Comparison of ENCODE assay signal across 12 cellular contexts in genomic region chr22:17563936-17564391, GRCh38. TPM values are rescaled to one million over a fixed set of nuclear protein-coding genes. Genes with fewer than 3 reads are reported as not detected.
DNase-seq lines count a peak whose midpoint lies in the region; TF ChIP-seq lines count a peak whose summit lies in the region.
"Had no signal": no experiment of that assay in that cellular context is flagged by ENCODE, and none has a peak within 500 bp of the region (broad histone marks: within the 10 kb centered on the region; RNA-seq: fewer than 3 reads in every experiment).

No MANE protein-coding gene starts in this region.

- H4K8ac ChIP-seq in mesenchymal stem cell (ENCODE audit: low read length), result no peak overlapping the region

- H3K4me3 Mint-ChIP-seq in T-helper 2 cell treated with Interferon-gamma antibody and Interleukin-4, amounts not matched to agents 5 μg/mL and 100 μg/mL, for 36 hours, result no peak overlapping the region
- H3K4me3 Mint-ChIP-seq: activated CD8-positive, alpha-beta memory T cell treated with anti-CD3 and anti-CD28 coated beads, Interleukin-2, amount 10 ng/mL, durations not matched to agents 7 days and 5 days; IgD-negative memory B cell; stimulated activated naive CD8-positive, alpha-beta T cell treated with anti-CD3 and anti-CD28 coated beads, Interleukin-15, amount 100 ng/mL, for 72 hours had no signal

- no peak overlapping the region for H3K27ac Mint-ChIP-seq in T-helper 2 cell treated with Interferon-gamma antibody and Interleukin-4, amounts not matched to agents 5 μg/mL and 100 μg/mL, for 36 hours
- H3K27ac Mint-ChIP-seq: activated CD8-positive, alpha-beta memory T cell treated with anti-CD3 and anti-CD28 coated beads, Interleukin-2, amount 10 ng/mL, durations not matched to agents 7 days and 5 days; IgD-negative memory B cell; stimulated activated naive CD8-positive, alpha-beta T cell treated with anti-CD3 and anti-CD28 coated beads, Interleukin-15, amount 100 ng/mL, for 72 hours had no signal

- H3K4me1 ChIP-seq in esophagus squamous epithelium (peaks cover 0 to 8% (median 0%) of the 10 kb centered on the region in 3 donors), mesenchymal stem cell (ENCODE audit: control insufficient read depth, insufficient read depth, low read depth, low read length) (peaks cover 14% of the 10 kb centered on the region), tibial artery (peaks cover 0 to 22% (median 10%) of the 10 kb centered on the region in 4 donors)

- H4K91ac ChIP-seq in mesenchymal stem cell (ENCODE audit: low read length), result no peak overlapping the region

- H2BK12ac ChIP-seq in mesenchymal stem cell (ENCODE audit: low read length in 2 of 2), result no peak overlapping the region

- peak; percentile 30 for DNase-seq in DMS 273 (lab: John Stamatoyannopoulos, UW; ENCODE audit: unreplicated experiment)
- DNase-seq in DMS 273 treated with DMSO at 0.1 percent for 48 hours (lab: John Stamatoyannopoulos, UW), result no peak
- no peak for DNase-seq in esophagus squamous epithelium (lab: John Stamatoyannopoulos, UW)
- DNase-seq in mesenchymal stem cell, result no peak
- DNase-seq in tibial artery, result peak in 1 of 2 donors; percentile 35
- no peak for DNase-seq in GOT3 (lab: John Stamatoyannopoulos, UW)
- DNase-seq in T-helper 2 cell treated with Interferon-gamma antibody and Interleukin-4, amounts not matched to agents 5 μg/mL and 100 μg/mL, for 36 hours (ENCODE audit: low spot score), result no peak
- DNase-seq in NOMO-1 (lab: John Stamatoyannopoulos, UW; ENCODE audit: unreplicated experiment in 2 of 2), result no peak
- DNase-seq: activated CD8-positive, alpha-beta memory T cell treated with anti-CD3 and anti-CD28 coated beads, Interleukin-2, amount 10 ng/mL, durations not matched to agents 7 days and 5 days; stimulated activated naive CD8-positive, alpha-beta T cell treated with anti-CD3 and anti-CD28 coated beads, Interleukin-15, amount 100 ng/mL, for 72 hours had no signal

- peak overlapping the region; percentile 5 for H3K9ac ChIP-seq in mesenchymal stem cell (ENCODE audit: low read length)

- TF ChIP-seq CTCF in esophagus squamous epithelium (IDR thresholded peaks at IDR 0.05), result no peak
- no peak for TF ChIP-seq CTCF in tibial artery (IDR thresholded peaks at IDR 0.05)

- intact Hi-C loops in esophagus squamous epithelium (cut with DNase I) (no loop called here), tibial artery (cut with DNase I; ENCODE audit: low total_unique reads) (no loop called here)

- H2AFZ ChIP-seq in mesenchymal stem cell (ENCODE audit: low read depth, low read length), result no peak overlapping the region

- no peak overlapping the region for H2BK5ac ChIP-seq in mesenchymal stem cell (ENCODE audit: low read depth, low read length, poor library complexity, severe bottlenecking)

- H3K27me3 Mint-ChIP-seq in T-helper 2 cell treated with Interferon-gamma antibody and Interleukin-4, amounts not matched to agents 5 μg/mL and 100 μg/mL, for 36 hours (ENCODE audit: low read depth), result peaks cover 2% of the 10 kb centered on the region

- peak overlapping the region; percentile 74 for H2AK5ac ChIP-seq in mesenchymal stem cell (ENCODE audit: low read length, severe bottlenecking)

- H3K9me3 Mint-ChIP-seq in T-helper 2 cell treated with Interferon-gamma antibody and Interleukin-4, amounts not matched to agents 5 μg/mL and 100 μg/mL, for 36 hours, result no peaks in the 10 kb centered on the region
- H3K9me3 Mint-ChIP-seq: IgD-negative memory B cell; stimulated activated naive CD8-positive, alpha-beta T cell treated with anti-CD3 and anti-CD28 coated beads, Interleukin-15, amount 100 ng/mL, for 72 hours had no signal

- H3K27ac ChIP-seq in esophagus squamous epithelium (peak overlapping the region in 3 of 4 donors; percentile 47 to 70 (median 55)), mesenchymal stem cell (ENCODE audit: low read length, poor library complexity, severe bottlenecking) (no peak overlapping the region), tibial artery (peak overlapping the region; percentile 58 to 59)
- H3K27ac ChIP-seq: 22Rv1 had no signal

- H3K4ac ChIP-seq in mesenchymal stem cell (ENCODE audit: low read depth in 1 of 2, low read length in 2 of 2), result no peak overlapping the region

- 81 to 83% methylated on average over 10 to 11 of the region's 11 CpGs for WGBS in esophagus squamous epithelium, 2 donors
- WGBS in mesenchymal stem cell, result 94% methylated on average over 11 of the region's 11 CpGs

- H3K4me1 Mint-ChIP-seq in T-helper 2 cell treated with Interferon-gamma antibody and Interleukin-4, amounts not matched to agents 5 μg/mL and 100 μg/mL, for 36 hours (ENCODE audit: low read depth), result no peaks in the 10 kb centered on the region
- H3K4me1 Mint-ChIP-seq: activated CD8-positive, alpha-beta memory T cell treated with anti-CD3 and anti-CD28 coated beads, Interleukin-2, amount 10 ng/mL, durations not matched to agents 7 days and 5 days; IgD-negative memory B cell; stimulated activated naive CD8-positive, alpha-beta T cell treated with anti-CD3 and anti-CD28 coated beads, Interleukin-15, amount 100 ng/mL, for 72 hours had no signal

- no peak for TF ChIP-seq POLR2A in esophagus squamous epithelium (IDR thresholded peaks at IDR 0.05)

- H3K36me3 ChIP-seq in esophagus squamous epithelium (no peaks in the 10 kb centered on the region), mesenchymal stem cell (ENCODE audit: control insufficient read depth in 1 of 2, insufficient read depth in 2 of 2, low read depth in 1 of 2, low read length in 2 of 2) (no peaks in the 10 kb centered on the region), tibial artery (no peaks in the 10 kb centered on the region)

- H3K18ac ChIP-seq in mesenchymal stem cell (ENCODE audit: low read depth in 1 of 2, low read length in 2 of 2), result no peak overlapping the region

- H2BK15ac ChIP-seq in mesenchymal stem cell (ENCODE audit: low read depth, poor library complexity, severe bottlenecking), result no peak overlapping the region

- peak overlapping the region in 1 of 2 experiments; percentile 32 for H3K23ac ChIP-seq in mesenchymal stem cell (ENCODE audit: low read length in 2 of 2)

- no peak overlapping the region for H2BK120ac ChIP-seq in mesenchymal stem cell (ENCODE audit: low read depth, low read length)

- H3K14ac ChIP-seq in mesenchymal stem cell (ENCODE audit: low read length in 2 of 2), result no peak overlapping the region

- H3K79me1 ChIP-seq in mesenchymal stem cell (replicated peaks; ENCODE audit: low read length, poor library complexity, severe bottlenecking), result no peaks in the 10 kb centered on the region

- H3K9me3 ChIP-seq in esophagus squamous epithelium, result no peaks in the 10 kb centered on the region
- no peaks in the 10 kb centered on the region for H3K9me3 ChIP-seq in mesenchymal stem cell (ENCODE audit: control insufficient read depth, low read length)
- no peaks in the 10 kb centered on the region for H3K9me3 ChIP-seq in tibial artery

- H3K4me3 ChIP-seq in esophagus squamous epithelium (no peak overlapping the region), mesenchymal stem cell (ENCODE audit: insufficient read depth in 1 of 2, low read depth in 1 of 2, low read length in 2 of 2) (peak overlapping the region in 1 of 2 experiments; percentile 8), tibial artery (no peak overlapping the region)

- peaks cover 0 to 46% (median 0%) of the 10 kb centered on the region in 4 donors for H3K27me3 ChIP-seq in esophagus squamous epithelium
- peaks cover 0 to 7% of the 10 kb centered on the region in 2 experiments for H3K27me3 ChIP-seq in mesenchymal stem cell (ENCODE audit: control insufficient read depth in 1 of 2, insufficient read depth in 1 of 2, low read length in 2 of 2)
- H3K27me3 ChIP-seq in tibial artery, result peaks cover 0 to 4% of the 10 kb centered on the region in 2 donors

- no peaks in the 10 kb centered on the region for H3K36me3 Mint-ChIP-seq in T-helper 2 cell treated with Interferon-gamma antibody and Interleukin-4, amounts not matched to agents 5 μg/mL and 100 μg/mL, for 36 hours (ENCODE audit: low read depth)
- H3K36me3 Mint-ChIP-seq: activated CD8-positive, alpha-beta memory T cell treated with anti-CD3 and anti-CD28 coated beads, Interleukin-2, amount 10 ng/mL, durations not matched to agents 7 days and 5 days; IgD-negative memory B cell had no signal

- no peak overlapping the region for H3K4me2 ChIP-seq in mesenchymal stem cell (ENCODE audit: low read length, poor library complexity, severe bottlenecking)

RNA-seq across cellular contexts. Expression of gene SLC25A18, which starts 0.7 kb away (rescaled TPM):
- under 1 TPM in 2 of 4 donors, not detected in 2; 0.23 to 0.76 TPM for total RNA-seq in esophagus squamous epithelium
- 0.10 TPM for polyA plus RNA-seq in mesenchymal stem cell (2013, experiment 1 of 2)
- polyA plus RNA-seq in mesenchymal stem cell (2013, experiment 2 of 2), result 0.07 TPM
- total RNA-seq: activated CD8-positive, alpha-beta memory T cell treated with anti-CD3 and anti-CD28 coated beads, Interleukin-2, amount 10 ng/mL, durations not matched to agents 7 days and 5 days had no signal
- polyA plus RNA-seq: IgD-negative memory B cell had no signal
